8 cellular contexts compared by ENCODE assay signal in the genomic region with DNA sequence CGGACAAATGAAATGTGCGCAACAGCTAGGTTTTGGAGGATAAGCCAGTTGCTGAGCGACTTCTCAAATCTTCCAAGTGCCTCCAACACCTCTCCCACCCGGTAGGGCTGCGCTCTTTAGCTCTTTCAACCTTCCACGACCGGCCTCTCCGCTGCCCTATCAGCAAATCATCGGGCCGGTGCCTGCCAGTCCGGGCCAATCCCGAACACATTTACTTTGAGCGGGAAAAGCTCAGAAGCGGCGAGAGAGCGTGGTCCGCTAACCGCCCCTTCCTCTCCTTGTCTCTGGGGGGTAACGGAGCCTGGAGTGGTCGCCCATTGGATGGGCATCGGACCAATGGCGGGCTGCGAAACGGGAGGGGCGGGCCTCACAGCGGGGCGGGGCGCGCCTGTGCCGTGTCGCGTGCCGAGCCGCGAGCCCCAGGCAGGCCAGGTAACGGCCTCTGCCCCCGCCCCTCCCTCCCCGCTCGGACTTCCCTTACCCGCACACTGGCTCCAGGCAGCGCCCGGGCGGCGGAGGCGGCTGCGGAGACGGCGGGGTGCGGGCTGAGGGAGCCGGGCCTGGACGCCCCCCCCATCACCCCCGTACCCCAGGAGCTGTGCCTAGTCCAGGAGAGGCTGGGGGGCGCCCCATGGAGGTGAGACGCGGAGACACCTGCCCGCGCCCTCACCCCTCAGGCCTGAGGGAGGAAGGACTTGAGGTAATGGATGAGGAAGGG. TPM values are rescaled to one million over a fixed set of nuclear protein-coding genes. Genes with fewer than 3 reads are reported as not detected.
DNase-seq lines count a peak whose midpoint lies in the region; ATAC-seq lines count a peak whose summit lies in the region.

A gene (plus strand): TSS at position 486 of the 718 bp plus-strand sequence. CDS start 146 bp downstream, at position 632.

- ATAC-seq in HG03108 (IDR thresholded peaks at IDR 0.05; ENCODE audit: unreplicated experiment) (no peak), GM19395 (IDR thresholded peaks at IDR 0.05; ENCODE audit: unreplicated experiment) (no peak)

- peak; percentile 78 for DNase-seq in DMS114 treated with DMSO at 0.1 percent for 48 hours (lab: John Stamatoyannopoulos, UW; ENCODE audit: unreplicated experiment)
- peak; percentile 63 for DNase-seq in NCI-H1048 (lab: John Stamatoyannopoulos, UW)
- DNase-seq in activated CD8-positive, alpha-beta memory T cell treated with anti-CD3 and anti-CD28 coated beads for 48 hours (ENCODE audit: low read depth in 2 of 3, low spot score in 2 of 3) = peak in 2 of 3 experiments; percentile 1 to 3
- DNase-seq in iPS DF 19.7 (ENCODE audit: low read depth, low spot score) = peak; percentile 64
- peak in 2 of 3 experiments; percentile 4 to 52 for DNase-seq in stimulated activated CD4-positive, alpha-beta T cell treated with anti-CD3 and anti-CD28 coated beads, TNF-alpha, amount 100 ng/mL, for 24 hours (ENCODE audit: low read depth in 3 of 3)
- no peak for DNase-seq in HT-29 (ENCODE audit: low spot score)

RNA-seq across cellular contexts. Expression of the gene that starts here (rescaled TPM):
- total RNA-seq in HT-29 (2014; rRNA removed; shearing (Covaris generic)) = not detected in 2 replicates
